ENCODE assay signal across 17 cellular contexts in the genomic region with DNA sequence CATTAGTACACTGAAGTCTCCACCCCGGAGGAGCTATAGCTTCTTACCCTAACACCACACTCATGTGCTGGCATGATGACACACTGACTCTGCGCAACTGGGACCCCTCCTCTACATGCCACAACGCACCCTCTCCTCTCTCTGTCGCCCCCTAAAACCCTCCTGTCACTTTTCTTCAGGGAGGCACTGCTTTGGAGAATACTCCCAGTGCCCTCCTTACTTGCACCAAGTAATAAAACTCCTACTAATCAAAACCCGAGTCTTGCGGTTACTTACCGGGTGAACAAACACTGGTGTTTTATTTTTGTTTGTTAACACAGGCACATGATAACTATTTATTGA. TPM values are rescaled to one million over a fixed set of nuclear protein-coding genes. Genes with fewer than 3 reads are reported as not detected.
DNase-seq lines count a peak whose midpoint lies in the region; ATAC-seq, FAIRE-seq and TF ChIP-seq lines count a peak whose summit lies in the region.
"Had no signal": no experiment of that assay in that cellular context is flagged by ENCODE, and none has a peak within 500 bp of the region (broad histone marks: within the 10 kb centered on the region; RNA-seq: fewer than 3 reads in every experiment).

No MANE protein-coding gene starts in this region.

- ATAC-seq in WTC11 (peak; percentile 32; the same call in 1 of the 2 replicates), T-helper 17 cell (no peak)
- ATAC-seq: PC-3 had no signal

- no peaks in the 10 kb centered on the region for H3K36me3 ChIP-seq in keratinocyte (ENCODE audit: control insufficient read depth in 2 of 2, extremely low read depth in 1 of 2, insufficient read depth in 2 of 2, low read length in 2 of 2)
- H3K36me3 ChIP-seq: HAP-1, SJCRH30 had no signal

- TF ChIP-seq CTCF in NB4 (IDR thresholded peaks at IDR 0.05; ENCODE audit: low read depth, low read length) = peak; percentile 1
- TF ChIP-seq CTCF in WTC11 (IDR thresholded peaks at IDR 0.05) = no peak
- no peak for TF ChIP-seq CTCF in keratinocyte (optimal IDR thresholded peaks at IDR 0.05 in 1 of 3, IDR thresholded peaks at IDR 0.05 in 1 of 3, conservative IDR thresholded peaks at IDR 0.05 in 1 of 3; ENCODE audit: extremely low read depth in 1 of 3, insufficient read depth in 2 of 3, low read length in 3 of 3)
- TF ChIP-seq CTCF in type B pancreatic cell (conservative IDR thresholded peaks at IDR 0.05) = no peak

- dilution Hi-C loops in keratinocyte (cut with MboI; ENCODE audit: extremely low pct_ligation_motif_present, low sequenced_read_pairs) = no loop called here

- H3K4me3 ChIP-seq in NB4 (ENCODE audit: low read depth, low read length) = no peak overlapping the region
- no peak overlapping the region for H3K4me3 ChIP-seq in keratinocyte (ENCODE audit: control insufficient read depth in 2 of 3, extremely low read depth in 1 of 3, insufficient read depth in 2 of 3, low read depth in 1 of 3, low read length in 3 of 3)
- H3K4me3 ChIP-seq: HAP-1, SJCRH30 had no signal

- peak overlapping the region; percentile 2 for H3K9ac ChIP-seq in keratinocyte (ENCODE audit: control insufficient read depth, extremely low read depth, insufficient read depth, low read length)
- H3K9ac ChIP-seq: KMS-11 had no signal

- TF ChIP-seq POLR2A in NB4 (IDR thresholded peaks at IDR 0.05; ENCODE audit: extremely low read depth, insufficient read length) = no peak

- no peaks in the 10 kb centered on the region for H3K27me3 ChIP-seq in keratinocyte (ENCODE audit: control insufficient read depth, extremely low read depth, insufficient read depth, low read length)

- no peaks in the 10 kb centered on the region for H3K9me3 Mint-ChIP-seq in WTC11
- H3K9me3 Mint-ChIP-seq in type B pancreatic cell = no peaks in the 10 kb centered on the region

- H3K9me1 ChIP-seq in keratinocyte (ENCODE audit: control insufficient read depth, extremely low read depth, insufficient read depth, low read length) = no peaks in the 10 kb centered on the region

- no peak overlapping the region for H3K27ac ChIP-seq in keratinocyte (ENCODE audit: control insufficient read depth, insufficient read depth, low read length)
- H3K27ac ChIP-seq: KMS-11, SJCRH30 had no signal

- POLR2A ChIA-PET in WTC11 (lab: Charles Lee) = no interaction called here

- no peak for FAIRE-seq in keratinocyte (lab: Jason Lieb, UNC)
- FAIRE-seq in urothelium cell line (lab: Jason Lieb, UNC) = no peak

- H3K4me3 Mint-ChIP-seq in WTC11 (no peak overlapping the region), type B pancreatic cell (peak overlapping the region; percentile 9), T-helper 17 cell (no peak overlapping the region)

- H3K4me1 ChIP-seq in keratinocyte (ENCODE audit: control insufficient read depth, extremely low read depth, insufficient read depth, low read length) = no peaks in the 10 kb centered on the region
- H3K4me1 ChIP-seq: HAP-1 had no signal

- H3K4me1 Mint-ChIP-seq in WTC11 (peaks cover 10% of the 10 kb centered on the region), type B pancreatic cell (ENCODE audit: unreplicated experiment) (peaks cover 10% of the 10 kb centered on the region), T-helper 17 cell (no peaks in the 10 kb centered on the region)

- no peak overlapping the region for H2AFZ ChIP-seq in keratinocyte (ENCODE audit: control insufficient read depth, low read length)

- H3K27ac Mint-ChIP-seq in WTC11 = peak overlapping the region; percentile 28; the same call in 1 of the 2 replicates
- H3K27ac Mint-ChIP-seq in type B pancreatic cell = peak overlapping the region; percentile 42
- H3K27ac Mint-ChIP-seq in T-helper 17 cell = no peak overlapping the region

- no peak for DNase-seq in NB4 (ENCODE audit: low read depth)
- DNase-seq in WTC11 (ENCODE audit: low spot score) = no peak
- DNase-seq in keratinocyte (ENCODE audit: low read depth, low spot score) = no peak
- no peak for DNase-seq in type B pancreatic cell (ENCODE audit: extremely low spot score, unreplicated experiment)
- DNase-seq in urothelium cell line (ENCODE audit: low spot score) = no peak
- no peak for DNase-seq in T-helper 17 cell
- DNase-seq in GM03348 (ENCODE audit: low spot score) = no peak
- DNase-seq: ACHN, C1 segment of cervical spinal cord, DMS79, NCI-H1417 treated with DMSO at 0.1 percent for 48 hours, NCI-H187 treated with DMSO at 0.1 percent for 48 hours, NCI-H524 treated with DMSO at 0.1 percent for 48 hours, PC-3 had no signal

- H3K27me3 Mint-ChIP-seq in WTC11 (ENCODE audit: low read depth) (no peaks in the 10 kb centered on the region), type B pancreatic cell (no peaks in the 10 kb centered on the region), T-helper 17 cell (no peaks in the 10 kb centered on the region)

- H3K9me3 ChIP-seq in keratinocyte (ENCODE audit: control insufficient read depth, low read depth, low read length) (no peaks in the 10 kb centered on the region), T-helper 17 cell (ENCODE audit: control insufficient read depth, low read length, poor library complexity, severe bottlenecking) (no peaks in the 10 kb centered on the region)
- H3K9me3 ChIP-seq: HAP-1, SJCRH30 had no signal

- no peaks in the 10 kb centered on the region for H4K20me1 ChIP-seq in keratinocyte (ENCODE audit: control insufficient read depth, extremely low read depth, insufficient read depth, low read length)

- CTCF ChIA-PET in WTC11 (lab: Charles Lee) = interaction anchor here (0.7 to 1.6 kb wide), 3 partner anchors 35 to 135 kb away, joined by 3 to 5 read pairs (median 3); a partner anchor contains a TSS

- no peak overlapping the region for H3K4me2 ChIP-seq in keratinocyte (ENCODE audit: control insufficient read depth, extremely low read depth, insufficient read depth, low read depth, low read length)
- H3K4me2 ChIP-seq: KMS-11 had no signal

- no peaks in the 10 kb centered on the region for H3K79me2 ChIP-seq in keratinocyte (ENCODE audit: control insufficient read depth, insufficient read depth, low read length)

- no peaks in the 10 kb centered on the region for H3K36me3 Mint-ChIP-seq in WTC11
- no peaks in the 10 kb centered on the region for H3K36me3 Mint-ChIP-seq in type B pancreatic cell
- no peaks in the 10 kb centered on the region for H3K36me3 Mint-ChIP-seq in T-helper 17 cell (ENCODE audit: low read depth)

TF ChIP-seq in WTC11, 78 proteins besides CTCF, POLR2A, EP300 and RAD21:
- no peak for TF ChIP-seq HMGA2 (CRISPR knock-in tag; IDR thresholded peaks at IDR 0.05)
- TF ChIP-seq ZNF219 (CRISPR knock-in tag; IDR thresholded peaks at IDR 0.05; ENCODE audit: borderline replicate concordance) = no peak
- no peak for TF ChIP-seq ZNF263 (CRISPR knock-in tag; IDR thresholded peaks at IDR 0.05; ENCODE audit: low read depth)
- no peak for TF ChIP-seq ETV6 (CRISPR knock-in tag; IDR thresholded peaks at IDR 0.05)
- TF ChIP-seq, protein P1, sequence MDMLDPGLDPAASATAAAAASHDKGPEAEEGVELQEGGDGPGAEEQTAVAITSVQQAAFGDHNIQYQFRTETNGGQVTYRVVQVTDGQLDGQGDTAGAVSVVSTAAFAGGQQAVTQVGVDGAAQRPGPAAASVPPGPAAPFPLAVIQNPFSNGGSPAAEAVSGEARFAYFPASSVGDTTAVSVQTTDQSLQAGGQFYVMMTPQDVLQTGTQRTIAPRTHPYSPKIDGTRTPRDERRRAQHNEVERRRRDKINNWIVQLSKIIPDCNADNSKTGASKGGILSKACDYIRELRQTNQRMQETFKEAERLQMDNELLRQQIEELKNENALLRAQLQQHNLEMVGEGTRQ (CRISPR knock-in tag; IDR thresholded peaks at IDR 0.05) = no peak
- no peak for TF ChIP-seq NR2C2 (CRISPR knock-in tag; IDR thresholded peaks at IDR 0.05)
- no peak for TF ChIP-seq ELF4 (CRISPR knock-in tag; IDR thresholded peaks at IDR 0.05; ENCODE audit: low read depth)
- TF ChIP-seq ZNF121 (CRISPR knock-in tag; IDR thresholded peaks at IDR 0.05) = no peak

RNA-seq across cellular contexts. Expression of a gene that starts 12.6 kb away (rescaled TPM):
- total RNA-seq in WTC11 (2021) (37.1 to 45.6 TPM (median 40.3 TPM) in 3 replicates), type B pancreatic cell (ENCODE audit: low replicate concordance) (43.1 and 48.8 TPM in 2 replicates), T-helper 17 cell (1 to 10 TPM; 6.3 to 8.4 TPM)
- 7.8 to 22.2 TPM (median 17.1 TPM) in 3 replicates for polyA plus RNA-seq in keratinocyte
- 19.1 TPM for polyA plus RNA-seq in keratinocyte (2011; ENCODE audit: low read depth)
- 26.8 and 30.2 TPM in 2 replicates for polyA plus RNA-seq in keratinocyte (2011; cell fraction: cytosol; rRNA removed)
- 37.0 and 43.4 TPM in 2 replicates for polyA plus RNA-seq in keratinocyte (2011; cell fraction: nucleus; rRNA removed)
- polyA plus RNA-seq in keratinocyte (2012; ENCODE audit: low replicate concordance) = 22.7 and 30.0 TPM in 2 replicates
- polyA minus RNA-seq in keratinocyte = 18.2 to 43.8 TPM (median 24.5 TPM) in 3 replicates
- 21.1 TPM for polyA minus RNA-seq in keratinocyte (2011; cell fraction: cytosol; rRNA and poly(A)+ RNA removed)
- polyA minus RNA-seq in keratinocyte (2011; cell fraction: nucleus; rRNA and poly(A)+ RNA removed) = 16.2 and 26.9 TPM in 2 replicates
